Comparison of ENCODE assay signal across 1 cellular context in the genomic region with DNA sequence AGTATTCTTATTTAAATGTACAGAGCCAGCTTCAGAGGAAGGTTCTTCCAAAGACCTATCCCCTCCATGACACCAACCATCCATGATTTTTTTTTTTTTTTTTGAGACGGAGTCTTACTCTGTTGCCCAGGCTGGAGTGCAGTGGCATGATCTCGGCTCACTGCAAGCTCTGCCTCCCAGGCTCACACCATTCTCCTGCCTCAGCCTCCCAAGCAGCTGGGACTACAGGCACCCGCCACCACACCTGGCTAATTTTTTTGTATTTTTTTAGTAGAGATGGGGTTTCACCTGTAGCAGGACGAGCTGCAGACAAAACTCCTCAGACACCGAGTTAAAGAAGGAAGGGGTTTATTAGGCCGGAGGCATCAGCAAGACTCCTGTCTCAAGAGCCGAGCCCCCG. TPM values are rescaled to one million over a fixed set of nuclear protein-coding genes. Genes with fewer than 3 reads are reported as not detected.
"Had no signal": no experiment of that assay in that cellular context is flagged by ENCODE, and none has a peak within 500 bp of the region (broad histone marks: within the 10 kb centered on the region; RNA-seq: fewer than 3 reads in every experiment).

No MANE protein-coding gene starts in this region.

RNA-seq across cellular contexts. Expression of a gene that starts 51.7 kb away (rescaled TPM):
- total RNA-seq: G401 had no signal
